Comparison of ENCODE assay signal across 10 cellular contexts in genomic region chr5:154779105-154779504, GRCh38. TPM values are rescaled to one million over a fixed set of nuclear protein-coding genes. Genes with fewer than 3 reads are reported as not detected.
A peak's percentile ranks its signal among the peaks of the same experiment; 100 is the strongest.
DNase-seq lines count a peak whose midpoint lies in the region; ATAC-seq and TF ChIP-seq lines count a peak whose summit lies in the region.
"Had no signal": no experiment of that assay in that cellular context is flagged by ENCODE, and none has a peak within 500 bp of the region (broad histone marks: within the 10 kb centered on the region; RNA-seq: fewer than 3 reads in every experiment).

No MANE protein-coding gene starts in this region.

- H3K36me3 ChIP-seq in breast epithelium (no peaks in the 10 kb centered on the region), subcutaneous abdominal adipose tissue (ENCODE audit: control insufficient read depth in 5 of 5, insufficient read depth in 5 of 5, low read length in 5 of 5) (no peaks in the 10 kb centered on the region)
- H3K36me3 ChIP-seq in CD8-positive, alpha-beta memory T cell (ENCODE audit: insufficient read depth, low read length), result no peaks in the 10 kb centered on the region

- H3K4me1 Mint-ChIP-seq in MCF 10A (ENCODE audit: insufficient read depth, unreplicated experiment), result peaks cover 36% of the 10 kb centered on the region
- H3K4me1 Mint-ChIP-seq in CD8-positive, alpha-beta memory T cell, result peaks cover 62 to 93% (median 78%) of the 10 kb centered on the region in 3 donors

- peak overlapping the region; percentile 10 for H3K4me3 Mint-ChIP-seq in MCF 10A (ENCODE audit: unreplicated experiment)
- H3K4me3 Mint-ChIP-seq in CD8-positive, alpha-beta memory T cell, result no peak overlapping the region

- peak overlapping the region; percentile 49 for H3K27ac Mint-ChIP-seq in MCF 10A (ENCODE audit: low read depth, unreplicated experiment)
- H3K27ac Mint-ChIP-seq in CD8-positive, alpha-beta memory T cell, result peak overlapping the region in 2 of 8 donors; percentile 17 to 21

- intact Hi-C loops in MCF 10A (cut with micrococcal nuclease), result no loop called here
- intact Hi-C loops in breast epithelium (cut with DNase I; ENCODE audit: low total_unique reads), result no loop called here

- H3K9ac ChIP-seq in subcutaneous abdominal adipose tissue (ENCODE audit: low read length in 5 of 5), result no peak overlapping the region

- no TSS peak for BruUV-seq in MCF 10A (replicated peaks; lab: Mats Ljungman, UMichigan)

- DNase-seq in MCF 10A (ENCODE audit: unreplicated experiment) (peak; percentile 94), breast epithelium (ENCODE audit: low spot score in 2 of 2) (no peak), fibroblast of the conjunctiva (ENCODE audit: low read depth) (peak; percentile 68)
- no peak for DNase-seq in CD8-positive, alpha-beta memory T cell
- DNase-seq: COR-L47 had no signal

- CTCF ChIA-PET in MCF 10A (lab: Yijun Ruan, JAX), result interaction anchor here (0.7 to 1.8 kb wide), 4 partner anchors 10 to 126 kb away, joined by 3 to 5 read pairs (median 4); no protein-coding TSS in a partner anchor
- CTCF ChIA-PET in CD8-positive, alpha-beta memory T cell (lab: Charles Lee), result interaction anchor here (1.1 kb wide), 1 partner anchor 23 kb away, joined by 3 read pairs; no protein-coding TSS in a partner anchor

- POLR2A ChIA-PET in MCF 10A (lab: Yijun Ruan, JAX), result interaction anchor here (1.2 to 3.1 kb wide), 8 partner anchors 10 to 87 kb away, joined by 3 to 19 read pairs (median 5); partner anchors contain the start of gene CNOT8
- POLR2A ChIA-PET in CD8-positive, alpha-beta memory T cell (lab: Charles Lee), result no interaction called here

- no peaks in the 10 kb centered on the region for H3K9me3 Mint-ChIP-seq in MCF 10A (ENCODE audit: unreplicated experiment)
- no peaks in the 10 kb centered on the region for H3K9me3 Mint-ChIP-seq in CD8-positive, alpha-beta memory T cell

- TF ChIP-seq CTCF in MCF 10A (IDR thresholded peaks at IDR 0.05; ENCODE audit: unreplicated experiment), result no peak
- TF ChIP-seq CTCF in breast epithelium (IDR thresholded peaks at IDR 0.05), result no peak

- no peaks in the 10 kb centered on the region for H3K27me3 Mint-ChIP-seq in MCF 10A (ENCODE audit: insufficient read depth, unreplicated experiment)
- H3K27me3 Mint-ChIP-seq in CD8-positive, alpha-beta memory T cell, result no peaks in the 10 kb centered on the region

- H3K4me3 ChIP-seq in breast epithelium (no peak overlapping the region), subcutaneous abdominal adipose tissue (ENCODE audit: low read depth in 1 of 5, low read length in 5 of 5) (no peak overlapping the region)
- H3K4me3 ChIP-seq in CD8-positive, alpha-beta memory T cell (ENCODE audit: low read length), result no peak overlapping the region
- H3K4me3 ChIP-seq: lung had no signal

- H3K27ac ChIP-seq in breast epithelium (no peak overlapping the region), subcutaneous abdominal adipose tissue (ENCODE audit: low read depth, low read length) (peak overlapping the region; percentile 31)
- H3K27ac ChIP-seq in CD8-positive, alpha-beta memory T cell (ENCODE audit: low read depth, low read length), result no peak overlapping the region

- H3K4me1 ChIP-seq in breast epithelium, result peaks cover 1 to 4% of the 10 kb centered on the region in 2 donors
- H3K4me1 ChIP-seq in subcutaneous abdominal adipose tissue (ENCODE audit: control insufficient read depth in 5 of 5, insufficient read depth in 5 of 5, low read length in 5 of 5), result peaks cover 5 to 68% (median 65%) of the 10 kb centered on the region in 5 donors
- H3K4me1 ChIP-seq in CD8-positive, alpha-beta memory T cell (ENCODE audit: insufficient read depth, low read length), result peaks cover 71% of the 10 kb centered on the region

- no peaks in the 10 kb centered on the region for H3K9me3 ChIP-seq in breast epithelium
- H3K9me3 ChIP-seq in subcutaneous abdominal adipose tissue (ENCODE audit: control insufficient read depth in 5 of 5, low read length in 5 of 5), result no peaks in the 10 kb centered on the region
- no peaks in the 10 kb centered on the region for H3K9me3 ChIP-seq in CD8-positive, alpha-beta memory T cell (ENCODE audit: low read length)

- ATAC-seq in SK-N-SH treated with all-trans-retinoic acid at 6 μM for 48 hours, result peak; percentile 94
- ATAC-seq in GM19328 (IDR thresholded peaks at IDR 0.05; ENCODE audit: unreplicated experiment), result no peak
- ATAC-seq in HG02973 (IDR thresholded peaks at IDR 0.05; ENCODE audit: unreplicated experiment), result no peak

- H3K36me3 Mint-ChIP-seq in MCF 10A (ENCODE audit: insufficient read depth, unreplicated experiment), result peaks cover 39% of the 10 kb centered on the region
- H3K36me3 Mint-ChIP-seq in CD8-positive, alpha-beta memory T cell, result peaks cover 0 to 4% (median 0%) of the 10 kb centered on the region in 3 donors

- H3K27me3 ChIP-seq in breast epithelium (no peaks in the 10 kb centered on the region), subcutaneous abdominal adipose tissue (ENCODE audit: control insufficient read depth in 5 of 5, insufficient read depth in 4 of 5, low read length in 5 of 5) (no peaks in the 10 kb centered on the region)
- no peaks in the 10 kb centered on the region for H3K27me3 ChIP-seq in CD8-positive, alpha-beta memory T cell (ENCODE audit: insufficient read depth, low read length, poor library complexity, severe bottlenecking)

- no peak for TF ChIP-seq POLR2A in breast epithelium (IDR thresholded peaks at IDR 0.05)

TF ChIP-seq in SK-N-SH treated with all-trans-retinoic acid at 6 μM for 48 hours, 23 proteins besides CTCF, POLR2A, EP300 and RAD21:
- TF ChIP-seq CREB5 (CRISPR knock-in tag; IDR thresholded peaks at IDR 0.05; ENCODE audit: low read depth) (no peak), ZNF70 (CRISPR knock-in tag; IDR thresholded peaks at IDR 0.05) (no peak)

RNA-seq across cellular contexts. Expression of gene LARP1, which starts 23.9 kb away (rescaled TPM):
- total RNA-seq in MCF 10A (2022), result 321 and 340 TPM in 2 replicates
- 100 to 1,000 TPM in 1 of 3 donors, 10 to 100 TPM in 2; 64.0 to 123 (median 73.7) TPM for total RNA-seq in breast epithelium
- 100 to 1,000 TPM; 329 to 344 TPM for total RNA-seq in CD8-positive, alpha-beta memory T cell
- 28.4 TPM for polyA plus RNA-seq in CD8-positive, alpha-beta memory T cell

Comparison
In these comparisons a context has a peak if more than half of its experiments do, and no peak if none do; other contexts are left out.
1. DNase-seq: peak in MCF 10A (single experiment) and fibroblast of the conjunctiva (single experiment); none in breast epithelium (0 of 2) and CD8-positive, alpha-beta memory T cell (0 of 5).